In genomic region chr1:93306920-93307319, GRCh38 we compare ENCODE assay signal across 31 cellular contexts.
"Had no signal": no experiment of that assay in that cellular context is flagged by ENCODE, and none has a peak within 500 bp of the region (broad histone marks: within the 10 kb centered on the region; RNA-seq: fewer than 3 reads in every experiment).

No MANE protein-coding gene starts in this region.

- H3K9me3 ChIP-seq: adrenal gland, body of pancreas, breast epithelium had no signal

- H3K4me1 ChIP-seq: adrenal gland, body of pancreas, breast epithelium had no signal

- H3K4me3 ChIP-seq: adrenal gland, body of pancreas, breast epithelium had no signal

- H3K36me3 ChIP-seq: adrenal gland, brain microvascular endothelial cell, breast epithelium had no signal

- DNase-seq: activated B cell treated with CpG ODN at 0.5 μM for 24 hours; activated CD4-positive, alpha-beta memory T cell treated with anti-CD3 and anti-CD28 coated beads for 36 hours; activated CD4-positive, alpha-beta T cell treated with anti-CD3 and anti-CD28 coated beads for 4 hours; activated CD4-positive, alpha-beta T cell treated with anti-CD3 and anti-CD28 coated beads, Interleukin-2, amount 10 ng/mL, durations not matched to agents 24 days and 14 days; activated CD4-positive, alpha-beta T cell treated with anti-CD3 and anti-CD28 coated beads, Interleukin-2, amount 50 U/mL, for 1 hour; activated CD4-positive, alpha-beta T cell treated with anti-CD3 and anti-CD28 coated beads, Interleukin-2, amount 50 U/mL, for 4 hours; activated CD4-positive, CD25-positive, alpha-beta regulatory T cell treated with anti-CD3 and anti-CD28 coated beads, Interleukin-2, amount 50 U/mL, for 72 hours; activated CD8-positive, alpha-beta memory T cell treated with anti-CD3 and anti-CD28 coated beads, Interleukin-2, amount 50 U/mL, for 4 hours; activated CD8-positive, alpha-beta T cell treated with anti-CD3 and anti-CD28 coated beads for 36 hours; activated effector memory CD4-positive, alpha-beta T cell treated with anti-CD3 and anti-CD28 coated beads, Interleukin-2, amount 50 U/mL, for 16 hours; activated gamma-delta T cell treated with Interleukin-2 at 50 U/mL for 16 hours; activated naive CD4-positive, alpha-beta T cell; activated naive CD4-positive, alpha-beta T cell treated with anti-CD3 and anti-CD28 coated beads for 36 hours; activated naive CD4-positive, alpha-beta T cell treated with anti-CD3 and anti-CD28 coated beads, Interleukin-2, amount 50 U/mL, for 16 hours; activated naive CD8-positive, alpha-beta T cell treated with anti-CD3 and anti-CD28 coated beads for 36 hours; activated T-cell treated with anti-CD3 and anti-CD28 coated beads for 4 hours; activated T-cell treated with anti-CD3 and anti-CD28 coated beads, Interleukin-2, amount 50 U/mL, for 1 hour; activated T-cell treated with anti-CD3 and anti-CD28 coated beads, Interleukin-2, amount 50 U/mL, for 4 hours; activated T-cell treated with anti-CD3 and anti-CD28 coated beads, Interleukin-2, amount 50 U/mL, for 72 hours; adrenal gland; amniotic stem cell; aorta; body of pancreas; brain microvascular endothelial cell; central memory CD4-positive, alpha-beta T cell; T-helper 2 cell; T-helper 9 cell had no signal

- H3K27ac ChIP-seq: adrenal gland, body of pancreas, brain microvascular endothelial cell, breast epithelium, VCaP had no signal

- ATAC-seq: activated CD8-positive, alpha-beta T cell treated with anti-CD3 and anti-CD28 coated beads for 36 hours; activated naive CD4-positive, alpha-beta T cell treated with anti-CD3 and anti-CD28 coated beads, Interleukin-2, amount 50 U/mL, for 72 hours; activated T-cell treated with anti-CD3 and anti-CD28 coated beads, Interleukin-2, amount 50 U/mL, for 4 hours; activated T-cell treated with anti-CD3 and anti-CD28 coated beads, Interleukin-2, amount 50 U/mL, for 72 hours; activated T-helper 17 cell treated with anti-CD3 and anti-CD28 coated beads, Interleukin-2, amount 50 U/mL, for 72 hours; body of pancreas had no signal
